Comparison of ENCODE assay signal across 21 cellular contexts in genomic region chr20:15658295-15658694, GRCh38.
DNase-seq lines count a peak whose midpoint lies in the region; ATAC-seq and TF ChIP-seq lines count a peak whose summit lies in the region.
"Had no signal": no experiment of that assay in that cellular context is flagged by ENCODE, and none has a peak within 500 bp of the region (broad histone marks: within the 10 kb centered on the region; RNA-seq: fewer than 3 reads in every experiment).

No MANE protein-coding gene starts in this region.

- no peak overlapping the region for H3T11ph ChIP-seq in H9 (ENCODE audit: low read length)

- H2BK15ac ChIP-seq in H9 (ENCODE audit: low read depth, low read length) (no peak overlapping the region), neuronal stem cell (ENCODE audit: low read length) (no peak overlapping the region)

- in situ Hi-C loops in brain microvascular endothelial cell (cut with HindIII; ENCODE audit: low pct_ligation_motif_present, low sequenced_read_pairs), result no loop called here

- H3K23me2 ChIP-seq in H9 (ENCODE audit: insufficient read length, low read depth, low read length, poor library complexity, severe bottlenecking), result no peaks in the 10 kb centered on the region

- H2AK5ac ChIP-seq in H9 (ENCODE audit: insufficient read length, low read length) (no peak overlapping the region), neuronal stem cell (ENCODE audit: low read depth, low read length) (no peak overlapping the region)

- H3K56ac ChIP-seq in H9 (ENCODE audit: insufficient read length, low read depth, low read length), result no peak overlapping the region

- H3K36me3 ChIP-seq in neuronal stem cell (replicated peaks in 1 of 2; ENCODE audit: control insufficient read depth in 2 of 2, insufficient read depth in 2 of 2, low read length in 2 of 2), result no peaks in the 10 kb centered on the region
- no peaks in the 10 kb centered on the region for H3K36me3 ChIP-seq in tibial nerve
- H3K36me3 ChIP-seq in brain microvascular endothelial cell (replicated peaks), result no peaks in the 10 kb centered on the region
- H3K36me3 ChIP-seq: BE2C had no signal

- no peak overlapping the region for H2BK5ac ChIP-seq in H9 (ENCODE audit: insufficient read length, low read length)
- H2BK5ac ChIP-seq in neuronal stem cell (ENCODE audit: low read length), result no peak overlapping the region

- H3K14ac ChIP-seq in H9 (ENCODE audit: insufficient read depth, low read length), result no peak overlapping the region; the same call in 1 of the 2 replicates
- H3K14ac ChIP-seq in neuronal stem cell (ENCODE audit: low read length), result no peak overlapping the region

- H2AFZ ChIP-seq in H9 (ENCODE audit: low read length), result peak overlapping the region; percentile 60
- peak overlapping the region; percentile 7 for H2AFZ ChIP-seq in neuronal stem cell (ENCODE audit: low read length)

- no peak overlapping the region for H3K4me3 Mint-ChIP-seq in H9
- no peak overlapping the region for H3K4me3 Mint-ChIP-seq in immature natural killer cell

- no peak for TF ChIP-seq EP300 in tibial nerve (IDR thresholded peaks at IDR 0.05)

- no peak for ATAC-seq in GM21737 (IDR thresholded peaks at IDR 0.05; ENCODE audit: unreplicated experiment)
- ATAC-seq: A549, SK-N-SH treated with all-trans-retinoic acid at 6 μM for 48 hours had no signal

- H3K4me1 Mint-ChIP-seq in H9, result peaks cover 26 to 41% of the 10 kb centered on the region in 2 experiments
- H3K4me1 Mint-ChIP-seq in immature natural killer cell, result no peaks in the 10 kb centered on the region

- H3K4me3 ChIP-seq in neuronal stem cell (ENCODE audit: low read length in 2 of 2) (no peak overlapping the region), tibial nerve (no peak overlapping the region), brain microvascular endothelial cell (ENCODE audit: low read depth, low read length) (no peak overlapping the region)
- H3K4me3 ChIP-seq: A549 had no signal

- H3K4me1 ChIP-seq in H9 (ENCODE audit: insufficient read depth, low read length) (peaks cover 2% of the 10 kb centered on the region; the same call in 1 of the 2 replicates), neuronal stem cell (ENCODE audit: control insufficient read depth in 2 of 2, insufficient read depth in 1 of 2, low read depth in 1 of 2, low read length in 2 of 2) (peaks cover 9 to 12% of the 10 kb centered on the region in 2 donors), tibial nerve (peaks cover 0 to 18% (median 0%) of the 10 kb centered on the region in 4 donors)
- H3K4me1 ChIP-seq: A549, BE2C had no signal

- H3K9me3 Mint-ChIP-seq in H9 (no peaks in the 10 kb centered on the region), immature natural killer cell (peaks cover 0 to 9% (median 0%) of the 10 kb centered on the region in 6 donors)

- no peak overlapping the region for H4K5ac ChIP-seq in H9 (ENCODE audit: insufficient read length, low read depth, low read length)

- H3K27me3 ChIP-seq in H9 (ENCODE audit: insufficient read depth, low read length) (no peaks in the 10 kb centered on the region), neuronal stem cell (ENCODE audit: control insufficient read depth in 3 of 3, insufficient read depth in 3 of 3, low read depth in 1 of 3, low read length in 3 of 3) (no peaks in the 10 kb centered on the region), tibial nerve (no peaks in the 10 kb centered on the region), brain microvascular endothelial cell (replicated peaks) (no peaks in the 10 kb centered on the region)
- H3K27me3 ChIP-seq: BE2C had no signal

- TF ChIP-seq CTCF in H9 (conservative IDR thresholded peaks at IDR 0.05) (no peak), tibial nerve (IDR thresholded peaks at IDR 0.05) (no peak), brain microvascular endothelial cell (IDR thresholded peaks at IDR 0.05; ENCODE audit: low read depth, low read length, missing control alignments) (no peak)

- no peak overlapping the region for H3K23ac ChIP-seq in H9 (ENCODE audit: insufficient read length, low read depth, low read length)
- H3K23ac ChIP-seq in neuronal stem cell (ENCODE audit: low read depth, low read length, poor library complexity), result no peak overlapping the region

- TF ChIP-seq POLR2A in tibial nerve (IDR thresholded peaks at IDR 0.05), result no peak

- H3K27ac Mint-ChIP-seq in H9 (no peak overlapping the region), immature natural killer cell (no peak overlapping the region)

- WGBS in H9 (ENCODE audit: extremely low coverage, insufficient read length, low lambda C conversion rate), result no CpG with 5 or more reads among the region's 5 CpGs
- no CpG with 5 or more reads among the region's 5 CpGs for WGBS in neuronal stem cell (ENCODE audit: extremely low coverage in 2 of 2, insufficient read length in 2 of 2, insufficient replicate concordance in 1 of 2), 2 donors
- 33 to 34% methylated on average over 5 of the region's 5 CpGs for WGBS in tibial nerve, 2 donors

- H3K9ac ChIP-seq in H9 (ENCODE audit: extremely low read depth, insufficient read length, low read length) (no peak overlapping the region), neuronal stem cell (ENCODE audit: low read depth, low read length, poor library complexity) (no peak overlapping the region)

- no peak for DNase-seq in H9
- peak; percentile 69 for DNase-seq in globus pallidus (ENCODE audit: low spot score)
- peak; percentile 14 for DNase-seq in neuronal stem cell (ENCODE audit: low spot score)
- DNase-seq in tibial nerve (ENCODE audit: low spot score in 2 of 2), result no peak
- DNase-seq in immature natural killer cell, result no peak
- DNase-seq in brain microvascular endothelial cell, result no peak
- DNase-seq: BE2C; DMS79; HCEC 1CT; KG1; NCI-H1105 treated with DMSO at 0.1 percent for 48 hours; NCI-H2029 treated with DMSO at 0.1 percent for 48 hours; NCI-H226; NCI-H524; NCI-H774; NK-92 treated with Interleukin-12 subunit alpha and Interleukin-12 subunit beta, amount 100 ng/mL, for 24 hours; SIG-M5 had no signal

- H3K4ac ChIP-seq in H9 (ENCODE audit: low read depth, low read length) (no peak overlapping the region), neuronal stem cell (ENCODE audit: low read length) (no peak overlapping the region)

- no peak overlapping the region for H3K27ac ChIP-seq in H9 (ENCODE audit: insufficient read length, low read depth, low read length)
- H3K27ac ChIP-seq in neuronal stem cell (replicated peaks; ENCODE audit: low read length), result no peak overlapping the region
- no peak overlapping the region for H3K27ac ChIP-seq in tibial nerve
- H3K27ac ChIP-seq in brain microvascular endothelial cell, result no peak overlapping the region
- H3K27ac ChIP-seq: A549, RWPE1 had no signal

- H3K4me2 ChIP-seq in H9 (ENCODE audit: insufficient read depth, insufficient read length, low read length), result no peak overlapping the region
- H3K4me2 ChIP-seq in neuronal stem cell (ENCODE audit: insufficient read depth, low read length, poor library complexity, severe bottlenecking), result no peak overlapping the region
- H3K4me2 ChIP-seq: A549 had no signal

- H3K79me1 ChIP-seq in H9 (ENCODE audit: insufficient read depth, low read depth, low read length, poor library complexity, severe bottlenecking) (no peaks in the 10 kb centered on the region), neuronal stem cell (ENCODE audit: low read depth, low read length) (no peaks in the 10 kb centered on the region)

- no peak overlapping the region for H4K91ac ChIP-seq in H9 (ENCODE audit: insufficient read length, low read depth, low read length)
- no peak overlapping the region for H4K91ac ChIP-seq in neuronal stem cell (ENCODE audit: low read depth, low read length, poor library complexity)

- H4K20me1 ChIP-seq in H9 (ENCODE audit: control insufficient read depth, insufficient read depth, insufficient read length), result no peaks in the 10 kb centered on the region

- H4K8ac ChIP-seq in H9 (replicated peaks; ENCODE audit: insufficient read length, low read depth, low read length), result no peak overlapping the region
- no peak overlapping the region for H4K8ac ChIP-seq in neuronal stem cell (ENCODE audit: low read depth, low read length)

- no peak overlapping the region for H2BK12ac ChIP-seq in H9 (ENCODE audit: insufficient read length, low read depth, low read length)
- H2BK12ac ChIP-seq in neuronal stem cell (ENCODE audit: low read length), result no peak overlapping the region

- H3K27me3 Mint-ChIP-seq in H9 (ENCODE audit: low read depth) (no peaks in the 10 kb centered on the region), immature natural killer cell (ENCODE audit: low read depth in 3 of 3) (no peaks in the 10 kb centered on the region)

- H3K18ac ChIP-seq in H9 (ENCODE audit: insufficient read length, low read depth, low read length) (no peak overlapping the region), neuronal stem cell (ENCODE audit: low read length) (no peak overlapping the region)

- no peak overlapping the region for H2BK20ac ChIP-seq in H9 (ENCODE audit: low read depth, low read length, poor library complexity, severe bottlenecking)

- H2BK120ac ChIP-seq in H9 (ENCODE audit: low read depth, low read length, poor library complexity, severe bottlenecking) (no peak overlapping the region), neuronal stem cell (ENCODE audit: low read depth, low read length) (no peak overlapping the region)

- H3K9me3 ChIP-seq in H9 (ENCODE audit: control insufficient read depth, low read depth, low read length) (no peaks in the 10 kb centered on the region), neuronal stem cell (replicated peaks in 1 of 2; ENCODE audit: control insufficient read depth in 2 of 2, insufficient read depth in 1 of 2, low read depth in 1 of 2, low read length in 2 of 2) (no peaks in the 10 kb centered on the region), tibial nerve (no peaks in the 10 kb centered on the region)
- H3K9me3 ChIP-seq: A549, BE2C had no signal

- H3K36me3 Mint-ChIP-seq in H9 (ENCODE audit: insufficient read depth in 1 of 3, low read depth in 3 of 3) (no peaks in the 10 kb centered on the region), immature natural killer cell (no peaks in the 10 kb centered on the region)

- no peaks in the 10 kb centered on the region for H3K79me2 ChIP-seq in H9 (ENCODE audit: insufficient read depth, low read length)

Comparison
In these comparisons a context has a peak if more than half of its experiments do, and no peak if none do; other contexts are left out.
1. DNase-seq: peak in globus pallidus (single experiment) and neuronal stem cell (single experiment); none in H9 (single experiment), tibial nerve (0 of 2), immature natural killer cell (0 of 3) and brain microvascular endothelial cell (single experiment).